In the genomic region with DNA sequence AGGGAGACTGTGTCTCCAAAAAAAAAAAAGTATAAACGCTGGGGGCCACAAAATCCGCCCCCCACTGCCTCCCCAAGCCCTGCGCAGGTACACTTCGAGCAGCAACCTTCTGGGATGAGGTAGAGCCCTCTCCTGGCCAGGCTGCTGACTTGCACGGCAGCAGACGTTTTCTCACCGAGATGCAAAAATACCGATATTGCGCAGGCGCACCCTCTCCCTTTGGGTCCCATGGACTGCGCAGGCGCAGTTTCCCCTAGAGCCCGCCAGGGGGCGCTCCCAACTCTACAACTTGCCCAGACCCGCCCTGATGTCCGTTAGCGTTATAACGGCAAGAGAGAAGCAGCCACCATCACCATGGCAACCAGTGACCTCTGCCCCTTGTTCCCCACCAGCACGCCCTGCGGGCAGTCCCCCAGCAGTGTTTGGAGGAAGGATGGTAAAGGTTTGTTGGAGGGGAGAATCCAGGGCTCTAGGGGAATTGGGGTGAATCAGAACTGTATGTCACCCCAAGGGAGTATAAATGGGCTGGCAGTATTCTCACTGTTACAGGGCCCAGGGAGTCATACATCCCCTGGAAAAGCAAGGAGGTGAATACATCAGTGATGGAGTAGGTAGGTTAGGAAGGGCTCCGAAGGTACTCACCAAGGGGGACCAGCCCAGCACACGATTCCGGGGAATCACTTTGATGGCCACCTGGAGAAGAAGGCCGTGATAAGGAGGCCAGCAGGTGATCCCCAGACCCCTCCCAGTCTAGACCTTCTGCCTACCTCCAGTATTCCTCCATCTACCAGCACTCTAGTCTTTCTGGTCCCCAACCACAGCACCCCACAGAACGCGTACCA, we compare ENCODE assay signal across 7 cellular contexts. TPM values are rescaled to one million over a fixed set of nuclear protein-coding genes. Genes with fewer than 3 reads are reported as not detected.
A peak's percentile ranks its signal among the peaks of the same experiment; 100 is the strongest.
DNase-seq lines count a peak whose midpoint lies in the region; ATAC-seq and TF ChIP-seq lines count a peak whose summit lies in the region.

No MANE protein-coding gene starts in this region.

- peak; percentile 89 for TF ChIP-seq CTCF in chondrocyte (IDR thresholded peaks at IDR 0.05)
- TF ChIP-seq CTCF in kidney epithelial cell (IDR thresholded peaks at IDR 0.05; ENCODE audit: insufficient read depth, low read length, poor library complexity, severe bottlenecking), result peak; percentile 88

- H3K36me3 Mint-ChIP-seq in chondrocyte (ENCODE audit: low read depth), result peaks cover 5% of the 10 kb centered on the region

- H3K27me3 Mint-ChIP-seq in chondrocyte (ENCODE audit: low read depth), result no peaks in the 10 kb centered on the region

- DNase-seq in NCI-H510A (lab: John Stamatoyannopoulos, UW) (peak; percentile 62), chondrocyte (ENCODE audit: low spot score) (no peak), kidney epithelial cell (ENCODE audit: low read depth) (peak; percentile 65)
- peak; percentile 70 to 76 for DNase-seq in activated CD4-positive, alpha-beta T cell treated with anti-CD3 and anti-CD28 coated beads for 24 hours (ENCODE audit: low read depth in 2 of 2)
- DNase-seq in stimulated activated CD4-positive, alpha-beta T cell treated with anti-CD3 and anti-CD28 coated beads, Interleukin-15, amount 100 ng/mL, for 48 hours (ENCODE audit: low read depth in 2 of 2), result peak; percentile 76 to 82

- H3K4me3 ChIP-seq in kidney epithelial cell (ENCODE audit: low read depth, low read length), result peak overlapping the region; percentile 69

- ATAC-seq in GM18502 (IDR thresholded peaks at IDR 0.05; ENCODE audit: poor library complexity, unreplicated experiment), result peak; percentile 46
- ATAC-seq in HG03378 (IDR thresholded peaks at IDR 0.05; ENCODE audit: unreplicated experiment), result peak; percentile 44

- H3K27me3 ChIP-seq in kidney epithelial cell (ENCODE audit: control insufficient read depth, insufficient read depth, low read length), result no peaks in the 10 kb centered on the region

- H3K9me3 Mint-ChIP-seq in chondrocyte (ENCODE audit: low read depth), result no peaks in the 10 kb centered on the region

- peaks cover 33% of the 10 kb centered on the region for H3K4me1 Mint-ChIP-seq in chondrocyte (ENCODE audit: low read depth)

- peak overlapping the region; percentile 85 for H3K27ac Mint-ChIP-seq in chondrocyte (ENCODE audit: unreplicated experiment)

- no peaks in the 10 kb centered on the region for H3K36me3 ChIP-seq in kidney epithelial cell (ENCODE audit: control insufficient read depth, insufficient read depth, low read length)

- H3K4me3 Mint-ChIP-seq in chondrocyte (ENCODE audit: unreplicated experiment), result peak overlapping the region; percentile 75

RNA-seq across cellular contexts. Expression of a gene that starts 1.5 kb away (rescaled TPM):
- 4.3 to 5.1 TPM (median 4.6 TPM) in 3 replicates for total RNA-seq in chondrocyte
- 6.8 and 7.9 TPM in 2 replicates for total RNA-seq in kidney epithelial cell

RNA-seq across cellular contexts. Expression of a gene that starts 5.9 kb away (rescaled TPM):
- 32.3 to 39.2 TPM (median 38.9 TPM) in 3 replicates for total RNA-seq in chondrocyte
- 34.3 and 40.9 TPM in 2 replicates for total RNA-seq in kidney epithelial cell

RNA-seq across cellular contexts. Expression of a gene that starts 19.6 kb away (rescaled TPM):
- total RNA-seq in chondrocyte (58.4 to 61.7 TPM (median 61.7 TPM) in 3 replicates), kidney epithelial cell (73.2 and 92.5 TPM in 2 replicates)

RNA-seq across cellular contexts. Expression of a gene that starts 19.8 kb away (rescaled TPM):
- total RNA-seq in chondrocyte, result 37.7 to 41.6 TPM (median 38.0 TPM) in 3 replicates
- 89.4 and 100 TPM in 2 replicates for total RNA-seq in kidney epithelial cell

RNA-seq across cellular contexts. Expression of a gene that starts 40.0 kb away (rescaled TPM):
- total RNA-seq in chondrocyte (47.4 to 49.0 TPM (median 47.5 TPM) in 3 replicates), kidney epithelial cell (51.7 and 56.0 TPM in 2 replicates)
